Comparison of ENCODE assay signal across 1 cellular context in genomic region chr1:211632808-211633522, GRCh38.
TF ChIP-seq lines count a peak whose summit lies in the region.

No MANE protein-coding gene starts in this region.

TF ChIP-seq in liver, 16 proteins besides CTCF, POLR2A, EP300 and RAD21 (continued from another document):
- TF ChIP-seq, protein P1, sequence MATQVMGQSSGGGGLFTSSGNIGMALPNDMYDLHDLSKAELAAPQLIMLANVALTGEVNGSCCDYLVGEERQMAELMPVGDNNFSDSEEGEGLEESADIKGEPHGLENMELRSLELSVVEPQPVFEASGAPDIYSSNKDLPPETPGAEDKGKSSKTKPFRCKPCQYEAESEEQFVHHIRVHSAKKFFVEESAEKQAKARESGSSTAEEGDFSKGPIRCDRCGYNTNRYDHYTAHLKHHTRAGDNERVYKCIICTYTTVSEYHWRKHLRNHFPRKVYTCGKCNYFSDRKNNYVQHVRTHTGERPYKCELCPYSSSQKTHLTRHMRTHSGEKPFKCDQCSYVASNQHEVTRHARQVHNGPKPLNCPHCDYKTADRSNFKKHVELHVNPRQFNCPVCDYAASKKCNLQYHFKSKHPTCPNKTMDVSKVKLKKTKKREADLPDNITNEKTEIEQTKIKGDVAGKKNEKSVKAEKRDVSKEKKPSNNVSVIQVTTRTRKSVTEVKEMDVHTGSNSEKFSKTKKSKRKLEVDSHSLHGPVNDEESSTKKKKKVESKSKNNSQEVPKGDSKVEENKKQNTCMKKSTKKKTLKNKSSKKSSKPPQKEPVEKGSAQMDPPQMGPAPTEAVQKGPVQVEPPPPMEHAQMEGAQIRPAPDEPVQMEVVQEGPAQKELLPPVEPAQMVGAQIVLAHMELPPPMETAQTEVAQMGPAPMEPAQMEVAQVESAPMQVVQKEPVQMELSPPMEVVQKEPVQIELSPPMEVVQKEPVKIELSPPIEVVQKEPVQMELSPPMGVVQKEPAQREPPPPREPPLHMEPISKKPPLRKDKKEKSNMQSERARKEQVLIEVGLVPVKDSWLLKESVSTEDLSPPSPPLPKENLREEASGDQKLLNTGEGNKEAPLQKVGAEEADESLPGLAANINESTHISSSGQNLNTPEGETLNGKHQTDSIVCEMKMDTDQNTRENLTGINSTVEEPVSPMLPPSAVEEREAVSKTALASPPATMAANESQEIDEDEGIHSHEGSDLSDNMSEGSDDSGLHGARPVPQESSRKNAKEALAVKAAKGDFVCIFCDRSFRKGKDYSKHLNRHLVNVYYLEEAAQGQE (IDR thresholded peaks at IDR 0.05) = no peak
- TF ChIP-seq FOXA1 (IDR thresholded peaks at IDR 0.05) = no peak
- no peak for TF ChIP-seq NR2F2 (IDR thresholded peaks at IDR 0.05)
- peak; percentile 16 for TF ChIP-seq YY1 (IDR thresholded peaks at IDR 0.05)
- peak in 1 of 2 donors; percentile 53 for TF ChIP-seq HNF4A (conservative IDR thresholded peaks at IDR 0.05)
- TF ChIP-seq TAF1 (conservative IDR thresholded peaks at IDR 0.05) = no peak
- TF ChIP-seq SP1 (IDR thresholded peaks at IDR 0.05) = peak; percentile 45
- no peak for TF ChIP-seq ATF3 (IDR thresholded peaks at IDR 0.05)
- peak; percentile 24 for TF ChIP-seq HNF4G (IDR thresholded peaks at IDR 0.05)
- peak; percentile 39 for TF ChIP-seq MAX (IDR thresholded peaks at IDR 0.05)
- no peak for TF ChIP-seq EGR1 (IDR thresholded peaks at IDR 0.05; ENCODE audit: low read depth in 2 of 2)
- TF ChIP-seq FOXA2 (IDR thresholded peaks at IDR 0.05) = no peak
- peak; percentile 21 to 29 for TF ChIP-seq JUND (IDR thresholded peaks at IDR 0.05)
- TF ChIP-seq RXRA (IDR thresholded peaks at IDR 0.05) = peak; percentile 61 to 70
- no peak for TF ChIP-seq GABPA (IDR thresholded peaks at IDR 0.05 in 1 of 2, conservative IDR thresholded peaks at IDR 0.05 in 1 of 2)
